Comparison of ENCODE assay signal across 12 cellular contexts in the genomic region with DNA sequence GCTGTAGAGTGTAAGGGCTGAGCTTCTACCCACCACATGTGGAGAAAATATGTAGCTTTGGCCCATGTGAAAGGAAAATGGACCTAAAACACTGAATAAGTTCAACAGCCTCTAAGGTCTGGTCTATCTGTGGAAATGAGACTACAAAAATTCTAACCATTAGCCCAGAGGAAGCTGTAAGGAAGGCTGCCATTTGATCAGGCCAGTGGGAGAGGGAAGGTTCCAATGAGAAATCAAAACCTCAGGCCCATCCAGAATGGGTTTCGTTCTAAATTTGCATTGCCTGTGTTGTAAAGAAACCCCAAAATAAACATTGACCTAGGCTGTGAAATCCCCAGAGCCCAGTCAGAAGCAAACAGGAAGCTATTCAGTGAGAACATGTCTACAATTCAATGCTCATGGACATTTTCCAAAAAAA.
DNase-seq lines count a peak whose midpoint lies in the region; ATAC-seq and TF ChIP-seq lines count a peak whose summit lies in the region.
"Had no signal": no experiment of that assay in that cellular context is flagged by ENCODE, and none has a peak within 500 bp of the region (broad histone marks: within the 10 kb centered on the region; RNA-seq: fewer than 3 reads in every experiment).

No MANE protein-coding gene starts in this region.

- no peaks in the 10 kb centered on the region for H3K36me3 Mint-ChIP-seq in MCF 10A (ENCODE audit: insufficient read depth, unreplicated experiment)

- no peak for TF ChIP-seq POLR2A in GM18505 (IDR thresholded peaks at IDR 0.05; ENCODE audit: borderline replicate concordance, extremely low read depth, insufficient read depth, insufficient read length)

- H2AFZ ChIP-seq in osteoblast (ENCODE audit: low read length), result no peak overlapping the region
- H2AFZ ChIP-seq: hepatocyte had no signal

- POLR2A ChIA-PET in MCF 10A (lab: Yijun Ruan, JAX), result interaction anchor here (0.7 to 1.5 kb wide), 2 partner anchors 315 to 320 kb away, joined by 3 read pairs; partner anchors contain the start of gene SLC7A11

- H3K4me2 ChIP-seq in osteoblast (ENCODE audit: insufficient read depth, low read length), result peak overlapping the region; percentile 15
- H3K4me2 ChIP-seq: hepatocyte had no signal

- no peaks in the 10 kb centered on the region for H3K9me3 ChIP-seq in osteoblast (ENCODE audit: low read depth, low read length)

- no peak overlapping the region for H3K4me3 ChIP-seq in osteoblast (ENCODE audit: insufficient read depth, low read length)
- H3K4me3 ChIP-seq: hepatocyte had no signal

- TF ChIP-seq CTCF in MCF 10A (IDR thresholded peaks at IDR 0.05; ENCODE audit: unreplicated experiment) (no peak), osteoblast (IDR thresholded peaks at IDR 0.05; ENCODE audit: extremely low read depth, low read depth, low read length) (no peak)

- H3K4me3 Mint-ChIP-seq in MCF 10A (ENCODE audit: unreplicated experiment), result no peak overlapping the region

- H3K9me3 Mint-ChIP-seq in MCF 10A (ENCODE audit: unreplicated experiment), result no peaks in the 10 kb centered on the region

- ATAC-seq in GM18505 (IDR thresholded peaks at IDR 0.05; ENCODE audit: unreplicated experiment) (peak; percentile 49), HG02870 (IDR thresholded peaks at IDR 0.05; ENCODE audit: unreplicated experiment) (peak; percentile 65)
- ATAC-seq: activated CD4-positive, CD25-positive, alpha-beta regulatory T cell treated with anti-CD3 and anti-CD28 coated beads, Interleukin-2, amount 50 U/mL, for 24 hours; HCT116 had no signal

- no peaks in the 10 kb centered on the region for H3K27me3 Mint-ChIP-seq in MCF 10A (ENCODE audit: insufficient read depth, unreplicated experiment)

- CTCF ChIA-PET in MCF 10A (lab: Yijun Ruan, JAX), result interaction anchor here (0.5 to 0.8 kb wide), 4 partner anchors 40 to 1401 kb away, joined by 3 to 4 read pairs (median 3); no protein-coding TSS in a partner anchor

- H3K79me2 ChIP-seq in osteoblast (ENCODE audit: insufficient read depth, low read length), result no peaks in the 10 kb centered on the region
- H3K79me2 ChIP-seq: hepatocyte had no signal

- H3K27ac Mint-ChIP-seq in MCF 10A (ENCODE audit: low read depth, unreplicated experiment), result no peak overlapping the region

- no peaks in the 10 kb centered on the region for H3K36me3 ChIP-seq in osteoblast (ENCODE audit: insufficient read depth, low read length)

- intact Hi-C loops in MCF 10A (cut with micrococcal nuclease), result no loop called here

- DNase-seq in MCF 10A (ENCODE audit: unreplicated experiment) (peak; percentile 39), osteoblast (ENCODE audit: insufficient read length, low spot score, missing footprints) (peak; percentile 68), NCI-H748 (lab: John Stamatoyannopoulos, UW; ENCODE audit: unreplicated experiment) (no peak), NCI-H510A (lab: John Stamatoyannopoulos, UW) (no peak), NCI-H2171 treated with DMSO at 0.1 percent for 48 hours (lab: John Stamatoyannopoulos, UW) (no peak), NCI-H524 (lab: John Stamatoyannopoulos, UW) (no peak)
- DNase-seq: GF-D8 had no signal

- H4K20me1 ChIP-seq in osteoblast (ENCODE audit: insufficient read depth, low read length), result no peaks in the 10 kb centered on the region

- BruUV-seq in MCF 10A (replicated peaks; lab: Mats Ljungman, UMichigan), result no TSS peak

- H3K27ac ChIP-seq in osteoblast (ENCODE audit: low read depth, low read length), result no peak overlapping the region
- H3K27ac ChIP-seq: hepatocyte had no signal

- H3K4me1 Mint-ChIP-seq in MCF 10A (ENCODE audit: insufficient read depth, unreplicated experiment), result no peaks in the 10 kb centered on the region

- no peaks in the 10 kb centered on the region for H3K27me3 ChIP-seq in osteoblast (ENCODE audit: insufficient read depth, low read length)
- H3K27me3 ChIP-seq: hepatocyte had no signal

- peaks cover 6% of the 10 kb centered on the region for H3K4me1 ChIP-seq in osteoblast (ENCODE audit: insufficient read depth, low read length)

Comparison
In these comparisons a context has a peak if more than half of its experiments do, and no peak if none do; other contexts are left out.
1. DNase-seq: peak in MCF 10A (single experiment) and osteoblast (single experiment); none in NCI-H748 (single experiment), NCI-H510A (single experiment), NCI-H2171 treated with DMSO at 0.1 percent for 48 hours (single experiment) and NCI-H524 (0 of 2).